ENCODE assay signal across 1 cellular context in the genomic region with DNA sequence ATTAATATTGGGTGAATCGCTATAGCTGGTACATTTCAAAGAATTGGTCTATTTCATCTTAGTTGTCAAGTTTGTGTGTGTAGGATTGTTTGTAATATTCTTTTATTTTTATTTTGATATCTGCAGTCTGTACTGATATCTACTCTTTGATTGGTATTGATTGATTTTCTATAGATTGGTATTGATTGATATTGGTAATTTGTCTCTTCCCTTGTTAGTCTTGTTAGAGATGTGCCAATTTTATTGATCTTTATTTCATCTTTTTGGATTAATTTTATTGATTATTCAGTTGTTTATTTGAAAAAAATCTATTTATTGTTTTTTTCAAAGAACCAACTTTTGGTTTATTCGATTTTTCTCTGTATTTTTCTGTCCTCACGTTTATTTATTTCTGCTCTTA.
TF ChIP-seq lines count a peak whose summit lies in the region.

No MANE protein-coding gene starts in this region.

TF ChIP-seq in HepG2, 621 proteins besides CTCF, POLR2A, EP300 and RAD21 (continued from another document):
- TF ChIP-seq KDM5B (CRISPR knock-in tag; IDR thresholded peaks at IDR 0.05; ENCODE audit: borderline replicate concordance), result no peak
- no peak for TF ChIP-seq ZC3H13 (CRISPR knock-in tag; IDR thresholded peaks at IDR 0.05)
